1 cellular context compared by ENCODE assay signal in the genomic region with DNA sequence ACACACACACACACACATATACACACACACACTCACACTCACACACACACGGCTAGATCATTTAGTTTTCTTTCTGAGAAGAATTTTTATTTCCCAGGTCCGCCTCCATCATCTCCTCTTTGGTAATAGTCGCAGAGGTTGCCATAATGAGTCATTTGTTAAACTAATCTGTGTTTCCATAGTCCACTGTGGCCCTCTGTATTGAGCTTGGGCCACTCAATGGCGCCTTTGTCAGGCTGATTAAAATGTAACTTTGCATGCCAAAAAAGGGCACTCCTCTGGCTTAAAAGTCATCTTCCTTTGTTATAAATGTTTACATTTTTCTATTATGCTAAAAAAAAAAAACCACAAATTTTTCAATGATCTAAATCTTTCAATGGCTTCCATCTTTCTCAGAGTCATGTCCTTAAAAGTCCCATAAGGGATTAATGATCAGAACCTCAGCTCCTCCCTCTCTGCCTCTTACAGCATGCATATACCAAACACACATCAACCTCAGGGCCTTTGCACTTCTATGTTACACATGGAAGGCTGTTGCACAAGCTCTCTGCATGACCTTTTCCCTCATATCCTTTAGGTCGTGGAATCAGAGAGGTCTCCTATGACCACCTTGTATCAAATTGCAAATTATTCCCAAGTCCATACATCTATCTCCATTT.
TF ChIP-seq lines count a peak whose summit lies in the region.

No MANE protein-coding gene starts in this region.

TF ChIP-seq in HepG2, 621 proteins besides CTCF, POLR2A, EP300 and RAD21 (continued from another document):
- TF ChIP-seq, protein P1, sequence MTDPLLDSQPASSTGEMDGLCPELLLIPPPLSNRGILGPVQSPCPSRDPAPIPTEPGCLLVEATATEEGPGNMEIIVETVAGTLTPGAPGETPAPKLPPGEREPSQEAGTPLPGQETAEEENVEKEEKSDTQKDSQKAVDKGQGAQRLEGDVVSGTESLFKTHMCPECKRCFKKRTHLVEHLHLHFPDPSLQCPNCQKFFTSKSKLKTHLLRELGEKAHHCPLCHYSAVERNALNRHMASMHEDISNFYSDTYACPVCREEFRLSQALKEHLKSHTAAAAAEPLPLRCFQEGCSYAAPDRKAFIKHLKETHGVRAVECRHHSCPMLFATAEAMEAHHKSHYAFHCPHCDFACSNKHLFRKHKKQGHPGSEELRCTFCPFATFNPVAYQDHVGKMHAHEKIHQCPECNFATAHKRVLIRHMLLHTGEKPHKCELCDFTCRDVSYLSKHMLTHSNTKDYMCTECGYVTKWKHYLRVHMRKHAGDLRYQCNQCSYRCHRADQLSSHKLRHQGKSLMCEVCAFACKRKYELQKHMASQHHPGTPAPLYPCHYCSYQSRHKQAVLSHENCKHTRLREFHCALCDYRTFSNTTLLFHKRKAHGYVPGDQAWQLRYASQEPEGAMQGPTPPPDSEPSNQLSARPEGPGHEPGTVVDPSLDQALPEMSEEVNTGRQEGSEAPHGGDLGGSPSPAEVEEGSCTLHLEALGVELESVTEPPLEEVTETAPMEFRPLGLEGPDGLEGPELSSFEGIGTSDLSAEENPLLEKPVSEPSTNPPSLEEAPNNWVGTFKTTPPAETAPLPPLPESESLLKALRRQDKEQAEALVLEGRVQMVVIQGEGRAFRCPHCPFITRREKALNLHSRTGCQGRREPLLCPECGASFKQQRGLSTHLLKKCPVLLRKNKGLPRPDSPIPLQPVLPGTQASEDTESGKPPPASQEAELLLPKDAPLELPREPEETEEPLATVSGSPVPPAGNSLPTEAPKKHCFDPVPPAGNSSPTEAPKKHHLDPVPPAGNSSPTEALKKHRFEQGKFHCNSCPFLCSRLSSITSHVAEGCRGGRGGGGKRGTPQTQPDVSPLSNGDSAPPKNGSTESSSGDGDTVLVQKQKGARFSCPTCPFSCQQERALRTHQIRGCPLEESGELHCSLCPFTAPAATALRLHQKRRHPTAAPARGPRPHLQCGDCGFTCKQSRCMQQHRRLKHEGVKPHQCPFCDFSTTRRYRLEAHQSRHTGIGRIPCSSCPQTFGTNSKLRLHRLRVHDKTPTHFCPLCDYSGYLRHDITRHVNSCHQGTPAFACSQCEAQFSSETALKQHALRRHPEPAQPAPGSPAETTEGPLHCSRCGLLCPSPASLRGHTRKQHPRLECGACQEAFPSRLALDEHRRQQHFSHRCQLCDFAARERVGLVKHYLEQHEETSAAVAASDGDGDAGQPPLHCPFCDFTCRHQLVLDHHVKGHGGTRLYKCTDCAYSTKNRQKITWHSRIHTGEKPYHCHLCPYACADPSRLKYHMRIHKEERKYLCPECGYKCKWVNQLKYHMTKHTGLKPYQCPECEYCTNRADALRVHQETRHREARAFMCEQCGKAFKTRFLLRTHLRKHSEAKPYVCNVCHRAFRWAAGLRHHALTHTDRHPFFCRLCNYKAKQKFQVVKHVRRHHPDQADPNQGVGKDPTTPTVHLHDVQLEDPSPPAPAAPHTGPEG (CRISPR knock-in tag; IDR thresholded peaks at IDR 0.05), result no peak
- TF ChIP-seq ELF1 (CRISPR knock-in tag; IDR thresholded peaks at IDR 0.05) (no peak), POGZ (CRISPR knock-in tag; IDR thresholded peaks at IDR 0.05) (peak; percentile 26; the same call in 1 of the 2 replicates), ZNF629 (CRISPR knock-in tag; conservative IDR thresholded peaks at IDR 0.05) (no peak), FOXM1 (CRISPR knock-in tag; IDR thresholded peaks at IDR 0.05) (no peak), ZNF292 (CRISPR knock-in tag; IDR thresholded peaks at IDR 0.05; ENCODE audit: borderline replicate concordance, low read depth) (no peak), REXO4 (CRISPR knock-in tag; IDR thresholded peaks at IDR 0.05; ENCODE audit: borderline replicate concordance) (no peak), TBX2 (CRISPR knock-in tag; IDR thresholded peaks at IDR 0.05; ENCODE audit: borderline replicate concordance) (peak; percentile 34; the same call in 1 of the 2 replicates), RXRB (CRISPR knock-in tag; IDR thresholded peaks at IDR 0.05; ENCODE audit: borderline replicate concordance) (peak; percentile 86), ZNF891 (CRISPR knock-in tag; IDR thresholded peaks at IDR 0.05) (no peak), RBM39 (IDR thresholded peaks at IDR 0.05; ENCODE audit: low read depth, low read length, poor library complexity, severe bottlenecking) (no peak), TGIF2 (CRISPR knock-in tag; IDR thresholded peaks at IDR 0.05) (no peak), SAP130 (CRISPR knock-in tag; IDR thresholded peaks at IDR 0.05; ENCODE audit: low read depth) (peak; percentile 25; the same call in 1 of the 2 replicates), ZNF766 (CRISPR knock-in tag; IDR thresholded peaks at IDR 0.05; ENCODE audit: borderline replicate concordance) (no peak), FOXO1 (CRISPR knock-in tag; IDR thresholded peaks at IDR 0.05) (0 out of 2 replicates have a peak, but pooled peaks have one; percentile 33), ZMYM3 (CRISPR knock-in tag; IDR thresholded peaks at IDR 0.05) (peak; percentile 99), GABPB1 (CRISPR knock-in tag; IDR thresholded peaks at IDR 0.05) (no peak), JUN (CRISPR knock-in tag; IDR thresholded peaks at IDR 0.05) (0 out of 2 replicates have a peak, but pooled peaks have one; percentile 54), FOSL1 (CRISPR knock-in tag; IDR thresholded peaks at IDR 0.05; ENCODE audit: borderline replicate concordance) (peak; percentile 76; the same call in 1 of the 2 replicates), MZF1 (CRISPR knock-in tag; IDR thresholded peaks at IDR 0.05; ENCODE audit: borderline replicate concordance) (no peak), SOX6 (IDR thresholded peaks at IDR 0.05) (no peak), SOX6 (CRISPR knock-in tag; IDR thresholded peaks at IDR 0.05) (peak; percentile 93)
- TF ChIP-seq, protein P2, sequence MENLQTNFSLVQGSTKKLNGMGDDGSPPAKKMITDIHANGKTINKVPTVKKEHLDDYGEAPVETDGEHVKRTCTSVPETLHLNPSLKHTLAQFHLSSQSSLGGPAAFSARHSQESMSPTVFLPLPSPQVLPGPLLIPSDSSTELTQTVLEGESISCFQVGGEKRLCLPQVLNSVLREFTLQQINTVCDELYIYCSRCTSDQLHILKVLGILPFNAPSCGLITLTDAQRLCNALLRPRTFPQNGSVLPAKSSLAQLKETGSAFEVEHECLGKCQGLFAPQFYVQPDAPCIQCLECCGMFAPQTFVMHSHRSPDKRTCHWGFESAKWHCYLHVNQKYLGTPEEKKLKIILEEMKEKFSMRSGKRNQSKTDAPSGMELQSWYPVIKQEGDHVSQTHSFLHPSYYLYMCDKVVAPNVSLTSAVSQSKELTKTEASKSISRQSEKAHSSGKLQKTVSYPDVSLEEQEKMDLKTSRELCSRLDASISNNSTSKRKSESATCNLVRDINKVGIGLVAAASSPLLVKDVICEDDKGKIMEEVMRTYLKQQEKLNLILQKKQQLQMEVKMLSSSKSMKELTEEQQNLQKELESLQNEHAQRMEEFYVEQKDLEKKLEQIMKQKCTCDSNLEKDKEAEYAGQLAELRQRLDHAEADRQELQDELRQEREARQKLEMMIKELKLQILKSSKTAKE (CRISPR knock-in tag; IDR thresholded peaks at IDR 0.05; ENCODE audit: borderline replicate concordance), result no peak
- TF ChIP-seq, protein P3, sequence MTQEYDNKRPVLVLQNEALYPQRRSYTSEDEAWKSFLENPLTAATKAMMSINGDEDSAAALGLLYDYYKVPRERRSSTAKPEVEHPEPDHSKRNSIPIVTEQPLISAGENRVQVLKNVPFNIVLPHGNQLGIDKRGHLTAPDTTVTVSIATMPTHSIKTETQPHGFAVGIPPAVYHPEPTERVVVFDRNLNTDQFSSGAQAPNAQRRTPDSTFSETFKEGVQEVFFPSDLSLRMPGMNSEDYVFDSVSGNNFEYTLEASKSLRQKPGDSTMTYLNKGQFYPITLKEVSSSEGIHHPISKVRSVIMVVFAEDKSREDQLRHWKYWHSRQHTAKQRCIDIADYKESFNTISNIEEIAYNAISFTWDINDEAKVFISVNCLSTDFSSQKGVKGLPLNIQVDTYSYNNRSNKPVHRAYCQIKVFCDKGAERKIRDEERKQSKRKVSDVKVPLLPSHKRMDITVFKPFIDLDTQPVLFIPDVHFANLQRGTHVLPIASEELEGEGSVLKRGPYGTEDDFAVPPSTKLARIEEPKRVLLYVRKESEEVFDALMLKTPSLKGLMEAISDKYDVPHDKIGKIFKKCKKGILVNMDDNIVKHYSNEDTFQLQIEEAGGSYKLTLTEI (CRISPR knock-in tag; conservative IDR thresholded peaks at IDR 0.05), result no peak
- TF ChIP-seq, protein P4, sequence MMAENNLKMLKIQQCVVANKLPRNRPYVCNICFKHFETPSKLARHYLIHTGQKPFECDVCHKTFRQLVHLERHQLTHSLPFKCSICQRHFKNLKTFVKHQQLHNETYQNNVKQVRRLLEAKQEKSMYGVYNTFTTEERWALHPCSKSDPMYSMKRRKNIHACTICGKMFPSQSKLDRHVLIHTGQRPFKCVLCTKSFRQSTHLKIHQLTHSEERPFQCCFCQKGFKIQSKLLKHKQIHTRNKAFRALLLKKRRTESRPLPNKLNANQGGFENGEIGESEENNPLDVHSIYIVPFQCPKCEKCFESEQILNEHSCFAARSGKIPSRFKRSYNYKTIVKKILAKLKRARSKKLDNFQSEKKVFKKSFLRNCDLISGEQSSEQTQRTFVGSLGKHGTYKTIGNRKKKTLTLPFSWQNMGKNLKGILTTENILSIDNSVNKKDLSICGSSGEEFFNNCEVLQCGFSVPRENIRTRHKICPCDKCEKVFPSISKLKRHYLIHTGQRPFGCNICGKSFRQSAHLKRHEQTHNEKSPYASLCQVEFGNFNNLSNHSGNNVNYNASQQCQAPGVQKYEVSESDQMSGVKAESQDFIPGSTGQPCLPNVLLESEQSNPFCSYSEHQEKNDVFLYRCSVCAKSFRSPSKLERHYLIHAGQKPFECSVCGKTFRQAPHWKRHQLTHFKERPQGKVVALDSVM (CRISPR knock-in tag; IDR thresholded peaks at IDR 0.05), result no peak
- TF ChIP-seq, protein P5, sequence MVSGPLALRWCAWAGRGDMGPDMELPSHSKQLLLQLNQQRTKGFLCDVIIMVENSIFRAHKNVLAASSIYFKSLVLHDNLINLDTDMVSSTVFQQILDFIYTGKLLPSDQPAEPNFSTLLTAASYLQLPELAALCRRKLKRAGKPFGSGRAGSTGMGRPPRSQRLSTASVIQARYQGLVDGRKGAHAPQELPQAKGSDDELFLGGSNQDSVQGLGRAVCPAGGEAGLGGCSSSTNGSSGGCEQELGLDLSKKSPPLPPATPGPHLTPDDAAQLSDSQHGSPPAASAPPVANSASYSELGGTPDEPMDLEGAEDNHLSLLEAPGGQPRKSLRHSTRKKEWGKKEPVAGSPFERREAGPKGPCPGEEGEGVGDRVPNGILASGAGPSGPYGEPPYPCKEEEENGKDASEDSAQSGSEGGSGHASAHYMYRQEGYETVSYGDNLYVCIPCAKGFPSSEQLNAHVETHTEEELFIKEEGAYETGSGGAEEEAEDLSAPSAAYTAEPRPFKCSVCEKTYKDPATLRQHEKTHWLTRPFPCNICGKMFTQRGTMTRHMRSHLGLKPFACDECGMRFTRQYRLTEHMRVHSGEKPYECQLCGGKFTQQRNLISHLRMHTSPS (CRISPR knock-in tag; IDR thresholded peaks at IDR 0.05; ENCODE audit: low read depth), result no peak
- TF ChIP-seq, protein P6, sequence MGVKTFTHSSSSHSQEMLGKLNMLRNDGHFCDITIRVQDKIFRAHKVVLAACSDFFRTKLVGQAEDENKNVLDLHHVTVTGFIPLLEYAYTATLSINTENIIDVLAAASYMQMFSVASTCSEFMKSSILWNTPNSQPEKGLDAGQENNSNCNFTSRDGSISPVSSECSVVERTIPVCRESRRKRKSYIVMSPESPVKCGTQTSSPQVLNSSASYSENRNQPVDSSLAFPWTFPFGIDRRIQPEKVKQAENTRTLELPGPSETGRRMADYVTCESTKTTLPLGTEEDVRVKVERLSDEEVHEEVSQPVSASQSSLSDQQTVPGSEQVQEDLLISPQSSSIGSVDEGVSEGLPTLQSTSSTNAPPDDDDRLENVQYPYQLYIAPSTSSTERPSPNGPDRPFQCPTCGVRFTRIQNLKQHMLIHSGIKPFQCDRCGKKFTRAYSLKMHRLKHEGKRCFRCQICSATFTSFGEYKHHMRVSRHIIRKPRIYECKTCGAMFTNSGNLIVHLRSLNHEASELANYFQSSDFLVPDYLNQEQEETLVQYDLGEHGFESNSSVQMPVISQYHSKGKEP (CRISPR knock-in tag; IDR thresholded peaks at IDR 0.05), result no peak
- TF ChIP-seq, protein P7, sequence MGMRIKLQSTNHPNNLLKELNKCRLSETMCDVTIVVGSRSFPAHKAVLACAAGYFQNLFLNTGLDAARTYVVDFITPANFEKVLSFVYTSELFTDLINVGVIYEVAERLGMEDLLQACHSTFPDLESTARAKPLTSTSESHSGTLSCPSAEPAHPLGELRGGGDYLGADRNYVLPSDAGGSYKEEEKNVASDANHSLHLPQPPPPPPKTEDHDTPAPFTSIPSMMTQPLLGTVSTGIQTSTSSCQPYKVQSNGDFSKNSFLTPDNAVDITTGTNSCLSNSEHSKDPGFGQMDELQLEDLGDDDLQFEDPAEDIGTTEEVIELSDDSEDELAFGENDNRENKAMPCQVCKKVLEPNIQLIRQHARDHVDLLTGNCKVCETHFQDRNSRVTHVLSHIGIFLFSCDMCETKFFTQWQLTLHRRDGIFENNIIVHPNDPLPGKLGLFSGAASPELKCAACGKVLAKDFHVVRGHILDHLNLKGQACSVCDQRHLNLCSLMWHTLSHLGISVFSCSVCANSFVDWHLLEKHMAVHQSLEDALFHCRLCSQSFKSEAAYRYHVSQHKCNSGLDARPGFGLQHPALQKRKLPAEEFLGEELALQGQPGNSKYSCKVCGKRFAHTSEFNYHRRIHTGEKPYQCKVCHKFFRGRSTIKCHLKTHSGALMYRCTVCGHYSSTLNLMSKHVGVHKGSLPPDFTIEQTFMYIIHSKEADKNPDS (CRISPR knock-in tag; IDR thresholded peaks at IDR 0.05), result no peak
- TF ChIP-seq, protein P8, sequence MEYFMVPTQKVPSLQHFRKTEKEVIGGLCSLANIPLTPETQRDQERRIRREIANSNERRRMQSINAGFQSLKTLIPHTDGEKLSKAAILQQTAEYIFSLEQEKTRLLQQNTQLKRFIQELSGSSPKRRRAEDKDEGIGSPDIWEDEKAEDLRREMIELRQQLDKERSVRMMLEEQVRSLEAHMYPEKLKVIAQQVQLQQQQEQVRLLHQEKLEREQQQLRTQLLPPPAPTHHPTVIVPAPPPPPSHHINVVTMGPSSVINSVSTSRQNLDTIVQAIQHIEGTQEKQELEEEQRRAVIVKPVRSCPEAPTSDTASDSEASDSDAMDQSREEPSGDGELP (IDR thresholded peaks at IDR 0.05; ENCODE audit: borderline replicate concordance, low read depth), result no peak
